8 cellular contexts compared by ENCODE assay signal in the genomic region with DNA sequence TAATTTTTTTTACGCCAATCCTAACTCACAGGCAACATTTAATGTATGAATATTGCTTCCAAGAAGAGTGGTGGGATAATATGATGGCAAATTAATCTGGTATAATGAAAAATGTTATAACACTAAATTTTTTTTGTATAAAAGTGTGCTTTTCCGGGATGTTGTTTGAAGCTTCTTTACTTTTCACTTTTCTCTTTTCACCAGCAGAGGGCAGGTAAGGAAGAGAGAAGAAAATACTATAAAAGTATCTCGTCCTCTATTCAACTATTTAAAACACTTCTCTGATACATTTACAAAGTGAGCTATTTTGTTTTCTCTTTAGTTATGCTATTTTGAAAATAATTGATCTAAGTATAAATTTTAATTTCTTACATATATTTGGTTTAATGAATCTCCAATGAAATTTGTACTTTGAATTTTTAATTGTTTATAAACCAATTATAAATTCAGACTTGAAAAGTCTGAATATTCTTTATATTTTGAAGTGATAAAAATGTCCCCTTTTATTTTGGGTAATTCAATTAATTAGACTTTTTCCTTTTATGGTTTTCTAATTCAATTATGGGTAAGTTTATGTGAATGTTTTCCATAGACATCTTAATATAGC. TPM values are rescaled to one million over a fixed set of nuclear protein-coding genes. Genes with fewer than 3 reads are reported as not detected.
A peak's percentile ranks its signal among the peaks of the same experiment; 100 is the strongest.
DNase-seq lines count a peak whose midpoint lies in the region; ATAC-seq, FAIRE-seq and TF ChIP-seq lines count a peak whose summit lies in the region.

No MANE protein-coding gene starts in this region.

- TF ChIP-seq RAD21 in H1 (IDR thresholded peaks at IDR 0.05 in 1 of 2, conservative IDR thresholded peaks at IDR 0.05 in 1 of 2; ENCODE audit: low read depth in 2 of 2, low read length in 2 of 2) = peak in 1 of 2 experiments; percentile 52; a peak in 3 of 4 replicates

- H2BK12ac ChIP-seq in H1 (ENCODE audit: low read depth, low read length) = no peak overlapping the region

- CTCF ChIA-PET in H1 (lab: Charles Lee; ENCODE audit: partially characterized antibody) = interaction anchor here (0.6 to 3.7 kb wide), 28 partner anchors 9 to 695 kb away, joined by 3 to 22 read pairs (median 3); a partner anchor contains a TSS

- peaks cover 8% of the 10 kb centered on the region for H3K9me3 Mint-ChIP-seq in progenitor cell of endocrine pancreas (ENCODE audit: low read depth)
- H3K9me3 Mint-ChIP-seq in activated T-cell treated with anti-CD3 and anti-CD28 coated beads, Interleukin-2, amount 50 U/mL, for 4 hours = no peaks in the 10 kb centered on the region

- no peaks in the 10 kb centered on the region for H3K4me1 Mint-ChIP-seq in progenitor cell of endocrine pancreas (ENCODE audit: low read depth)
- no peaks in the 10 kb centered on the region for H3K4me1 Mint-ChIP-seq in activated T-cell treated with anti-CD3 and anti-CD28 coated beads, Interleukin-2, amount 50 U/mL, for 4 hours (ENCODE audit: low read depth)

- no peak for ATAC-seq in GM19455 (IDR thresholded peaks at IDR 0.05; ENCODE audit: unreplicated experiment)
- ATAC-seq in activated T-cell treated with anti-CD3 and anti-CD28 coated beads, Interleukin-2, amount 50 U/mL, for 4 hours = no peak

- H4K8ac ChIP-seq in H1 (ENCODE audit: extremely low read depth, insufficient read depth, low read length) = no peak overlapping the region

- TF ChIP-seq EP300 in H1 (IDR thresholded peaks at IDR 0.05; ENCODE audit: borderline replicate concordance in 1 of 2, low read depth in 2 of 2, low read length in 2 of 2) = no peak

- no peaks in the 10 kb centered on the region for H3K23me2 ChIP-seq in H1 (ENCODE audit: low read depth, low read length)

- H4K20me1 ChIP-seq in GM23248 (ENCODE audit: insufficient read depth) = no peaks in the 10 kb centered on the region
- no peaks in the 10 kb centered on the region for H4K20me1 ChIP-seq in H1 (replicated peaks in 1 of 2; ENCODE audit: control insufficient read depth in 1 of 2, insufficient read depth in 2 of 2, low read length in 2 of 2)

- in situ Hi-C loops in GM23248 (cut with MboI) = no loop called here

- no peaks in the 10 kb centered on the region for H3K27me3 Mint-ChIP-seq in progenitor cell of endocrine pancreas
- no peaks in the 10 kb centered on the region for H3K27me3 Mint-ChIP-seq in activated T-cell treated with anti-CD3 and anti-CD28 coated beads, Interleukin-2, amount 50 U/mL, for 4 hours (ENCODE audit: low read depth)

- H3K36me3 ChIP-seq in GM23248 (ENCODE audit: low read depth) (no peaks in the 10 kb centered on the region), H1 (ENCODE audit: control insufficient read depth in 2 of 4, insufficient read depth in 4 of 4, low read length in 3 of 4) (no peaks in the 10 kb centered on the region)

- H3K4me3 Mint-ChIP-seq in progenitor cell of endocrine pancreas (ENCODE audit: low read depth) = no peak overlapping the region
- H3K4me3 Mint-ChIP-seq in activated T-cell treated with anti-CD3 and anti-CD28 coated beads, Interleukin-2, amount 50 U/mL, for 4 hours = no peak overlapping the region

- H3K4me3 ChIP-seq in GM23248 (no peak overlapping the region), H1 (ENCODE audit: extremely low read depth in 1 of 4, insufficient read depth in 2 of 4, low read depth in 3 of 4, low read length in 4 of 4) (no peak overlapping the region)

- no peak overlapping the region for H4K5ac ChIP-seq in H1 (ENCODE audit: insufficient read length, low read depth, low read length)

- H4K91ac ChIP-seq in H1 (replicated peaks; ENCODE audit: insufficient read length, low read length) = no peak overlapping the region

- no peak for TF ChIP-seq POLR2A in H1 (IDR thresholded peaks at IDR 0.05; ENCODE audit: control extremely low read depth in 1 of 2, low read depth in 2 of 2, low read length in 2 of 2)

- H3K27me3 ChIP-seq in GM23248 (replicated peaks; ENCODE audit: insufficient read depth) (peaks cover 5% of the 10 kb centered on the region), H1 (replicated peaks in 1 of 4; ENCODE audit: control insufficient read depth in 3 of 4, extremely low read depth in 1 of 4, insufficient read depth in 3 of 4, low read length in 3 of 4) (no peaks in the 10 kb centered on the region)

- H3K56ac ChIP-seq in H1 (replicated peaks; ENCODE audit: insufficient read length, low read depth, low read length) = no peak overlapping the region

- no peak overlapping the region for H2AFZ ChIP-seq in GM23248
- no peak overlapping the region for H2AFZ ChIP-seq in H1 (ENCODE audit: low read length)

- H3K79me2 ChIP-seq in GM23248 (ENCODE audit: insufficient read depth) (no peaks in the 10 kb centered on the region), H1 (ENCODE audit: control insufficient read depth in 1 of 2, insufficient read depth in 2 of 2, low read length in 2 of 2) (no peaks in the 10 kb centered on the region)

- no peak overlapping the region for H3K23ac ChIP-seq in H1 (ENCODE audit: insufficient read length)

- no peak overlapping the region for H2BK15ac ChIP-seq in H1 (ENCODE audit: low read length)

- no peak overlapping the region for H2BK120ac ChIP-seq in H1 (replicated peaks; ENCODE audit: low read depth, low read length)

- H3K27ac Mint-ChIP-seq in progenitor cell of endocrine pancreas = no peak overlapping the region

- FAIRE-seq in H1 (lab: Jason Lieb, UNC) = no peak

- H3K18ac ChIP-seq in H1 (ENCODE audit: extremely low read depth, low read length) = no peak overlapping the region

- no peaks in the 10 kb centered on the region for H3K9me2 ChIP-seq in GM23248 (ENCODE audit: insufficient read depth)

- H3F3A ChIP-seq in GM23248 (ENCODE audit: insufficient read depth) = no peaks in the 10 kb centered on the region

- H3K27ac ChIP-seq in GM23248 (no peak overlapping the region), H1 (ENCODE audit: low read depth, low read length) (no peak overlapping the region)

- TF ChIP-seq CTCF in H1 (IDR thresholded peaks at IDR 0.05; ENCODE audit: control extremely low read depth in 1 of 3, insufficient read depth in 1 of 3, low read depth in 1 of 3, low read length in 3 of 3) (peak in 2 of 3 experiments; percentile 21 to 34; a peak in 2 of 4 replicates), progenitor cell of endocrine pancreas (IDR thresholded peaks at IDR 0.05; ENCODE audit: unreplicated experiment) (peak; percentile 82)

- H2AK5ac ChIP-seq in H1 (ENCODE audit: low read depth, low read length) = no peak overlapping the region

- H3K9me3 ChIP-seq in GM23248 (ENCODE audit: low read depth) = no peaks in the 10 kb centered on the region
- H3K9me3 ChIP-seq in H1 (ENCODE audit: insufficient read depth in 2 of 2, low read depth in 1 of 2, low read length in 1 of 2) = no peaks in the 10 kb centered on the region

- no peak overlapping the region for H3K4me2 ChIP-seq in GM23248 (ENCODE audit: unreplicated experiment)
- H3K4me2 ChIP-seq in H1 (ENCODE audit: insufficient read depth in 1 of 2, low read depth in 2 of 2, low read length in 2 of 2) = no peak overlapping the region

- WGBS in GM23248 (ENCODE audit: low coverage in 1 of 2, low lambda C conversion rate in 2 of 2, missing lambda C conversion rate in 2 of 2), 2 experiments = 28 to 31% methylated on average over 3 of the region's 3 CpGs
- WGBS in H1 (ENCODE audit: extremely low coverage in 1 of 2, insufficient coverage in 1 of 2, insufficient read length in 1 of 2, insufficient replicate concordance in 2 of 2, low coverage in 1 of 2, low lambda C conversion rate in 2 of 2, missing lambda C conversion rate in 1 of 2), 2 experiments = 60% methylated on average over 3 of the region's 3 CpGs; no CpG with 5 or more reads in 1 of the 2 experiments

- H3K4me1 ChIP-seq in GM23248 (ENCODE audit: insufficient read depth) (no peaks in the 10 kb centered on the region), H1 (replicated peaks in 1 of 4; ENCODE audit: control insufficient read depth in 3 of 4, insufficient read depth in 4 of 4, low read length in 3 of 4) (no peaks in the 10 kb centered on the region)

- H2BK20ac ChIP-seq in H1 (ENCODE audit: low read length) = no peak overlapping the region

- POLR2A ChIA-PET in H1 (lab: Charles Lee; ENCODE audit: partially characterized antibody) = interaction anchor here (0.6 kb wide), 1 partner anchor 18 kb away, joined by 3 read pairs; no protein-coding TSS in a partner anchor

- no peak overlapping the region for H3K9ac ChIP-seq in GM23248
- H3K9ac ChIP-seq in H1 (replicated peaks in 1 of 4; ENCODE audit: extremely low read depth in 1 of 4, low read depth in 3 of 4, low read length in 3 of 4) = no peak overlapping the region

- H3K79me1 ChIP-seq in H1 (ENCODE audit: low read depth, low read length) = no peaks in the 10 kb centered on the region

- H3K4ac ChIP-seq in H1 (replicated peaks; ENCODE audit: insufficient read length, low read depth, low read length) = no peak overlapping the region

- H3K36me3 Mint-ChIP-seq in progenitor cell of endocrine pancreas (ENCODE audit: insufficient read depth) = no peaks in the 10 kb centered on the region
- no peaks in the 10 kb centered on the region for H3K36me3 Mint-ChIP-seq in activated T-cell treated with anti-CD3 and anti-CD28 coated beads, Interleukin-2, amount 50 U/mL, for 4 hours (ENCODE audit: insufficient read depth)

- H3K14ac ChIP-seq in H1 (ENCODE audit: insufficient read length) = no peak overlapping the region

- DNase-seq in AG20443 (ENCODE audit: low spot score) (peak; percentile 21), GM23248 (peak; percentile 47), NCI-H345 treated with DMSO at 0.1 percent for 48 hours (lab: John Stamatoyannopoulos, UW; ENCODE audit: unreplicated experiment) (peak; percentile 32), H1 (ENCODE audit: low read depth in 1 of 2, low spot score in 2 of 2) (no peak), progenitor cell of endocrine pancreas (ENCODE audit: low spot score, unreplicated experiment) (no peak), NCI-H2107 (lab: John Stamatoyannopoulos, UW) (no peak)
- no peak for DNase-seq in activated T-cell treated with anti-CD3 and anti-CD28 coated beads, Interleukin-2, amount 50 U/mL, for 4 hours

- no peak overlapping the region for H2BK5ac ChIP-seq in H1 (ENCODE audit: low read depth, low read length)

RNA-seq across cellular contexts. Expression of a gene that starts 20.7 kb away (rescaled TPM):
- total RNA-seq in GM23248 (2014; rRNA removed; shearing (Covaris generic)) = not detected in 2 replicates
- polyA plus RNA-seq in GM23248 (2016; fragmentation: Nextera tagmentation; extraction: Ambion mirVana) = not detected in 2 replicates
- 1.2 and 1.7 TPM in 2 replicates for total RNA-seq in H1 (2021; fragmentation: NEBNext Ultra II Directional; extraction: Animal tissue kit (Norgen Biotek cat#: 25700))
- polyA plus RNA-seq in H1 (2011; rRNA removed) = 0.27 and 1.6 TPM in 2 replicates
- polyA plus RNA-seq in H1 (2011; cell fraction: cytosol; rRNA removed) = 0.78 TPM
- polyA plus RNA-seq in H1 (2011; cell fraction: nucleus; rRNA removed) = 0.94 TPM
- 1.7 to 3.8 TPM (median 2.7 TPM) in 4 replicates for polyA plus RNA-seq in H1 (2012, experiment 1 of 2)
- 0.29 TPM for polyA plus RNA-seq in H1 (2012, experiment 2 of 2)
- 0.77 TPM for polyA plus RNA-seq in H1 (2013, experiment 1 of 2)
- polyA plus RNA-seq in H1 (2013, experiment 2 of 2) = 0.90 TPM
- 1.3 and 5.4 TPM in 2 replicates for polyA minus RNA-seq in H1 (2011; rRNA and poly(A)+ RNA removed)
- 0.59 TPM for polyA minus RNA-seq in H1 (2011; cell fraction: cytosol; rRNA and poly(A)+ RNA removed)
- polyA minus RNA-seq in H1 (2011; cell fraction: nucleus; rRNA and poly(A)+ RNA removed) = 4.4 TPM
- 6.6 and 9.0 TPM in 2 replicates for total RNA-seq in progenitor cell of endocrine pancreas
- under 1 TPM; 0.05 to 0.16 (median 0.10) TPM for total RNA-seq in activated T-cell treated with anti-CD3 and anti-CD28 coated beads, Interleukin-2, amount 50 U/mL, for 4 hours

RNA-seq across cellular contexts. Expression of a gene that starts 31.8 kb away (rescaled TPM):
- total RNA-seq in GM23248 (2014; rRNA removed; shearing (Covaris generic)) = not detected in 2 replicates
- polyA plus RNA-seq in GM23248 (2016; fragmentation: Nextera tagmentation; extraction: Ambion mirVana) (not detected in 2 replicates), H1 (2011; rRNA removed) (not detected in 2 replicates)
- not detected in 2 replicates for total RNA-seq in H1 (2021; fragmentation: NEBNext Ultra II Directional; extraction: Animal tissue kit (Norgen Biotek cat#: 25700))
- polyA plus RNA-seq in H1 (2011; cell fraction: cytosol; rRNA removed) = not detected
- polyA plus RNA-seq in H1 (2011; cell fraction: nucleus; rRNA removed) = not detected
- not detected in 4 replicates for polyA plus RNA-seq in H1 (2012, experiment 1 of 2)
- polyA plus RNA-seq in H1 (2012, experiment 2 of 2) = not detected
- polyA plus RNA-seq in H1 (2013, experiment 1 of 2) = not detected
- polyA plus RNA-seq in H1 (2013, experiment 2 of 2) = not detected
- polyA minus RNA-seq in H1 (2011; rRNA and poly(A)+ RNA removed) = not detected in 2 replicates
- not detected for polyA minus RNA-seq in H1 (2011; cell fraction: cytosol; rRNA and poly(A)+ RNA removed)
- polyA minus RNA-seq in H1 (2011; cell fraction: nucleus; rRNA and poly(A)+ RNA removed) = not detected
- not detected in 2 replicates for total RNA-seq in progenitor cell of endocrine pancreas
- total RNA-seq in activated T-cell treated with anti-CD3 and anti-CD28 coated beads, Interleukin-2, amount 50 U/mL, for 4 hours = not detected

Comparison
In these comparisons a context has a peak if more than half of its experiments do, and no peak if none do; other contexts are left out.
1. DNase-seq: peak in AG20443 (single experiment), GM23248 (single experiment) and NCI-H345 treated with DMSO at 0.1 percent for 48 hours (single experiment); none in H1 (0 of 2), progenitor cell of endocrine pancreas (single experiment), NCI-H2107 (single experiment) and activated T-cell treated with anti-CD3 and anti-CD28 coated beads, Interleukin-2, amount 50 U/mL, for 4 hours (single experiment).